22 cellular contexts compared by ENCODE assay signal in the genomic region with DNA sequence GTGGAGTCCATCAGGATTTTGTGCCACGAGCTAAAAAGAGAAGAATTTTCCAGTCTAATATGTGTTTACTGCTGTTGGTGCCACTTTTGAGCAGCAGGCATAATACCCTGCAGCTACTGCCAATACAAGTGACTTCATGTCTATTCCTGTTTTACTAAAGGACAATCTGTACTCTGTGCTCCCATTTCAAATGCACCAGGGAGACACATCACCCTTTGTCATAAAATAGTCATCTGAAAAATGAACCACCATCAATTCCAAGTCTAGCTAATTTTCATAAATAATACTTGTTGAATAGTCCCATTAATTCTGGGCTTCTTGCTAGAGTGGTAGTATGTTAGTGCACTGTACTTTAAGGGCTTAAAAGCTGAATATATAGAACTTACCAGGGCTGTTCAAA. TPM values are rescaled to one million over a fixed set of nuclear protein-coding genes. Genes with fewer than 3 reads are reported as not detected.
DNase-seq lines count a peak whose midpoint lies in the region; ATAC-seq and TF ChIP-seq lines count a peak whose summit lies in the region.
"Had no signal": no experiment of that assay in that cellular context is flagged by ENCODE, and none has a peak within 500 bp of the region (broad histone marks: within the 10 kb centered on the region; RNA-seq: fewer than 3 reads in every experiment).

No MANE protein-coding gene starts in this region.

- no peaks in the 10 kb centered on the region for H3K27me3 Mint-ChIP-seq in activated CD4-positive, alpha-beta memory T cell treated with anti-CD3 and anti-CD28 coated beads for 36 hours
- H3K27me3 Mint-ChIP-seq: dendritic cell treated with granulocyte-macrophage colony-stimulating factor and Interleukin-4, amounts not matched to agents 40 ng/mL and 50 ng/mL, for 4 days had no signal

- POLR2A ChIA-PET in activated CD4-positive, alpha-beta memory T cell treated with anti-CD3 and anti-CD28 coated beads for 36 hours (lab: Charles Lee): no interaction called here

- H3K4me1 Mint-ChIP-seq in activated CD4-positive, alpha-beta memory T cell treated with anti-CD3 and anti-CD28 coated beads for 36 hours (ENCODE audit: low read depth): no peaks in the 10 kb centered on the region
- H3K4me1 Mint-ChIP-seq: GM23338 had no signal

- no peak overlapping the region for H3K4me3 ChIP-seq in tibial artery
- H3K4me3 ChIP-seq: GM23338, hepatocyte had no signal

- no peaks in the 10 kb centered on the region for H3K9me3 Mint-ChIP-seq in activated CD4-positive, alpha-beta memory T cell treated with anti-CD3 and anti-CD28 coated beads for 36 hours
- H3K9me3 Mint-ChIP-seq: dendritic cell treated with granulocyte-macrophage colony-stimulating factor and Interleukin-4, amounts not matched to agents 40 ng/mL and 50 ng/mL, for 4 days; GM23338 had no signal

- CTCF ChIA-PET in activated CD4-positive, alpha-beta memory T cell treated with anti-CD3 and anti-CD28 coated beads for 36 hours (lab: Charles Lee): interaction anchor here (1.6 kb wide), 1 partner anchor 102 kb away, joined by 5 read pairs; no protein-coding TSS in a partner anchor

- H3K27ac Mint-ChIP-seq in activated CD4-positive, alpha-beta memory T cell treated with anti-CD3 and anti-CD28 coated beads for 36 hours: no peak overlapping the region
- H3K27ac Mint-ChIP-seq: dendritic cell treated with granulocyte-macrophage colony-stimulating factor and Interleukin-4, amounts not matched to agents 40 ng/mL and 50 ng/mL, for 4 days; GM23338 had no signal

- H3K9me3 ChIP-seq in tibial artery: no peaks in the 10 kb centered on the region
- H3K9me3 ChIP-seq: BE2C had no signal

- no peaks in the 10 kb centered on the region for H3K36me3 ChIP-seq in tibial artery
- H3K36me3 ChIP-seq: BE2C had no signal

- intact Hi-C loops in tibial artery (cut with DNase I; ENCODE audit: low total_unique reads): no loop called here
- intact Hi-C loops in activated CD4-positive, alpha-beta memory T cell treated with anti-CD3 and anti-CD28 coated beads for 36 hours (cut with micrococcal nuclease): no loop called here

- TF ChIP-seq POLR2A in erythroblast (IDR thresholded peaks at IDR 0.05; ENCODE audit: low read length): no peak

- peak overlapping the region; percentile 98 for H3K27ac ChIP-seq in angular gyrus (ENCODE audit: low read depth, low read length)
- H3K27ac ChIP-seq in tibial artery: peak overlapping the region; percentile 18 to 75
- H3K27ac ChIP-seq: hepatocyte had no signal

- H3K4me3 Mint-ChIP-seq in activated CD4-positive, alpha-beta memory T cell treated with anti-CD3 and anti-CD28 coated beads for 36 hours: no peak overlapping the region
- H3K4me3 Mint-ChIP-seq: dendritic cell treated with granulocyte-macrophage colony-stimulating factor and Interleukin-4, amounts not matched to agents 40 ng/mL and 50 ng/mL, for 4 days; GM23338 had no signal

- no peak for TF ChIP-seq CTCF in tibial artery (IDR thresholded peaks at IDR 0.05)

- DNase-seq in foreskin melanocyte: peak; percentile 77
- peak; percentile 55 for DNase-seq in middle frontal gyrus (ENCODE audit: extremely low spot score, low spot score)
- no peak for DNase-seq in tibial artery
- no peak for DNase-seq in activated T-cell treated with anti-CD3 and anti-CD28 coated beads, Interleukin-2, amount 50 U/mL, for 48 hours
- no peak for DNase-seq in erythroblast (lab: John Stamatoyannopoulos, UW)
- no peak for DNase-seq in activated CD4-positive, alpha-beta memory T cell treated with anti-CD3 and anti-CD28 coated beads for 36 hours
- DNase-seq: activated CD8-positive, alpha-beta memory T cell treated with anti-CD3 and anti-CD28 coated beads, Interleukin-2, amount 50 U/mL, for 48 hours; aorta; BE2C; KG1; kidney glomerular epithelial cell; NCI-H1092; NCI-H69; occipital lobe; PC-3; trophoblast cell had no signal

- H3K27me3 ChIP-seq in tibial artery: no peaks in the 10 kb centered on the region
- H3K27me3 ChIP-seq: BE2C, hepatocyte had no signal

- H3K36me3 Mint-ChIP-seq in activated CD4-positive, alpha-beta memory T cell treated with anti-CD3 and anti-CD28 coated beads for 36 hours: peaks cover 3% of the 10 kb centered on the region

- H3K4me1 ChIP-seq in tibial artery: peaks cover 0 to 18% (median 5%) of the 10 kb centered on the region in 4 donors
- H3K4me1 ChIP-seq: BE2C had no signal

- no peak for ATAC-seq in GM21576 (IDR thresholded peaks at IDR 0.05; ENCODE audit: unreplicated experiment)
- ATAC-seq: esophagus mucosa, GM23338, PC-3 had no signal

RNA-seq across cellular contexts. Expression of a gene that starts 8.9 kb away (rescaled TPM):
- total RNA-seq in activated CD4-positive, alpha-beta memory T cell treated with anti-CD3 and anti-CD28 coated beads for 36 hours: not detected
- total RNA-seq: aorta, esophagus mucosa, GM23338, hepatocyte, occipital lobe, PC-3 had no signal

RNA-seq across cellular contexts. Expression of a gene that starts 12.7 kb away (rescaled TPM):
- not detected for total RNA-seq in activated CD4-positive, alpha-beta memory T cell treated with anti-CD3 and anti-CD28 coated beads for 36 hours
- total RNA-seq: esophagus mucosa, GM23338, hepatocyte, PC-3 had no signal

Comparison
In these comparisons a context has a peak if more than half of its experiments do, and no peak if none do; other contexts are left out.
1. DNase-seq: peak in foreskin melanocyte (single experiment) and middle frontal gyrus (single experiment); none in tibial artery (0 of 2), activated T-cell treated with anti-CD3 and anti-CD28 coated beads, Interleukin-2, amount 50 U/mL, for 48 hours (0 of 2), erythroblast (0 of 2) and activated CD4-positive, alpha-beta memory T cell treated with anti-CD3 and anti-CD28 coated beads for 36 hours (single experiment).